26 cellular contexts compared by ENCODE assay signal in the genomic region with DNA sequence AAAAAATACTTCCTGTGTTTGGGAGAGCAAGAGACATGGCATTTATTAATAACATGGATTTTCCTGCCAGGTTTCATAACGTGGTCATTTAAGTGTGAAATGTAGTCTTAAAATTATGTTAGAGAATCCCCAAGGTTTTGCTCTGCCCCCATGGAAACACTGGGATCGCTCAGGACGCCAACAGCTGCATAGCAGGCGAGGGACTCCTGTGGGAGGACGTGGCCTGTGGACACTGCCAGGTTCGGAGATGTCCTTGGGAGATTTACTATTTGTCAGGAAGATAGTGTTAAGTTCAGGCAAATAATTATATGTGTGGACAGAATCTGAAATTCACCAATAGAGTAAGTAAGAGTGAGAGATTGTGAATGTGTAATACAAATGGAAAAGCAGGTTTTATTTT. TPM values are rescaled to one million over a fixed set of nuclear protein-coding genes. Genes with fewer than 3 reads are reported as not detected.
"Had no signal": no experiment of that assay in that cellular context is flagged by ENCODE, and none has a peak within 500 bp of the region (broad histone marks: within the 10 kb centered on the region; RNA-seq: fewer than 3 reads in every experiment).

No MANE protein-coding gene starts in this region.

- ATAC-seq: activated CD8-positive, alpha-beta T cell treated with anti-CD3 and anti-CD28 coated beads, Interleukin-2, amount 10 ng/mL, durations not matched to agents 7 days and 5 days; esophagus mucosa; left lobe of liver; natural killer cell treated with Interleukin-12 subunit alpha and Interleukin-12 subunit beta and Interleukin-15 and Interleukin-18, amount 100 ng/mL, for 72 hours had no signal

- H3K27ac ChIP-seq: neutrophil, pancreas, tibial artery, VCaP had no signal

- H3K27me3 ChIP-seq: pancreas, uterus had no signal

- H3K9me3 ChIP-seq: neutrophil, pancreas, SK-N-SH, tibial artery, uterus had no signal

- H3K9me3 Mint-ChIP-seq: activated naive CD4-positive, alpha-beta T cell treated with anti-CD3 and anti-CD28 coated beads, Interleukin-2, amount 50 U/mL, for 24 hours; memory B cell; natural killer cell treated with Interleukin-12 subunit alpha and Interleukin-12 subunit beta and Interleukin-15 and Interleukin-18, amount 100 ng/mL, for 72 hours; T-helper 2 cell treated with Interferon-gamma antibody and Interleukin-4, amounts not matched to agents 5 μg/mL and 100 μg/mL, for 36 hours had no signal

- H3K9ac ChIP-seq: SK-N-SH had no signal

- H3K4me3 Mint-ChIP-seq: activated CD8-positive, alpha-beta T cell treated with anti-CD3 and anti-CD28 coated beads, Interleukin-2, amount 10 ng/mL, durations not matched to agents 7 days and 5 days; activated naive CD4-positive, alpha-beta T cell treated with anti-CD3 and anti-CD28 coated beads, Interleukin-2, amount 50 U/mL, for 24 hours; brain; memory B cell; natural killer cell treated with Interleukin-12 subunit alpha and Interleukin-12 subunit beta and Interleukin-15 and Interleukin-18, amount 100 ng/mL, for 72 hours; T-helper 2 cell treated with Interferon-gamma antibody and Interleukin-4, amounts not matched to agents 5 μg/mL and 100 μg/mL, for 36 hours had no signal

- H3K4me3 ChIP-seq: pancreas, uterus had no signal

- H3K4me1 ChIP-seq: pancreas, tibial artery, uterus had no signal

- H3K36me3 Mint-ChIP-seq: activated naive CD4-positive, alpha-beta T cell treated with anti-CD3 and anti-CD28 coated beads, Interleukin-2, amount 50 U/mL, for 24 hours; brain; memory B cell; natural killer cell treated with Interleukin-12 subunit alpha and Interleukin-12 subunit beta and Interleukin-15 and Interleukin-18, amount 100 ng/mL, for 72 hours had no signal

- H3K4me1 Mint-ChIP-seq: activated naive CD4-positive, alpha-beta T cell treated with anti-CD3 and anti-CD28 coated beads, Interleukin-2, amount 50 U/mL, for 24 hours had no signal

- H3K27ac Mint-ChIP-seq: activated CD8-positive, alpha-beta T cell treated with anti-CD3 and anti-CD28 coated beads, Interleukin-2, amount 10 ng/mL, durations not matched to agents 7 days and 5 days; activated naive CD4-positive, alpha-beta T cell treated with anti-CD3 and anti-CD28 coated beads, Interleukin-2, amount 50 U/mL, for 24 hours; brain; memory B cell; natural killer cell treated with Interleukin-12 subunit alpha and Interleukin-12 subunit beta and Interleukin-15 and Interleukin-18, amount 100 ng/mL, for 72 hours; T-helper 2 cell treated with Interferon-gamma antibody and Interleukin-4, amounts not matched to agents 5 μg/mL and 100 μg/mL, for 36 hours had no signal

- H3K36me3 ChIP-seq: neutrophil, pancreas, tibial artery, uterus had no signal

- DNase-seq: activated CD4-positive, alpha-beta T cell treated with anti-CD3 and anti-CD28 coated beads, Interleukin-2, amount 50 U/mL, for 1 hour; activated CD4-positive, CD25-positive, alpha-beta regulatory T cell treated with anti-CD3 and anti-CD28 coated beads, Interleukin-2, amount 50 U/mL, for 72 hours; activated CD8-positive, alpha-beta T cell treated with anti-CD3 and anti-CD28 coated beads, Interleukin-2, amount 10 ng/mL, durations not matched to agents 7 days and 5 days; activated gamma-delta T cell treated with Interleukin-2 at 50 U/mL for 16 hours; activated T-cell treated with anti-CD3 and anti-CD28 coated beads, Interleukin-2, amount 50 U/mL, for 1 hour; central memory CD4-positive, alpha-beta T cell; effector memory CD4-positive, alpha-beta T cell; pancreas; SK-N-SH; stimulated activated CD4-positive, alpha-beta T cell treated with anti-CD3 and anti-CD28 coated beads, Interleukin-4, amount 100 ng/mL, for 24 hours; stimulated activated naive CD4-positive, alpha-beta T cell treated with Interleukin-2 at 50 U/mL for 16 hours; tibial artery; uterus had no signal

RNA-seq across cellular contexts. Expression of a gene that starts 1.0 kb away (rescaled TPM):
- total RNA-seq: activated CD8-positive, alpha-beta T cell treated with anti-CD3 and anti-CD28 coated beads, Interleukin-2, amount 10 ng/mL, durations not matched to agents 7 days and 5 days; natural killer cell treated with Interleukin-12 subunit alpha and Interleukin-12 subunit beta and Interleukin-15 and Interleukin-18, amount 100 ng/mL, for 72 hours had no signal
- polyA plus RNA-seq: SK-N-SH had no signal

RNA-seq across cellular contexts. Expression of a gene that starts 52.4 kb away (rescaled TPM):
- total RNA-seq: activated CD8-positive, alpha-beta T cell treated with anti-CD3 and anti-CD28 coated beads, Interleukin-2, amount 10 ng/mL, durations not matched to agents 7 days and 5 days; aorta; dermis microvascular lymphatic vessel endothelial cell; endothelial cell of umbilical vein; esophagus mucosa; frontal cortex; left lobe of liver; natural killer cell treated with Interleukin-12 subunit alpha and Interleukin-12 subunit beta and Interleukin-15 and Interleukin-18, amount 100 ng/mL, for 72 hours; uterus had no signal
- polyA plus RNA-seq: endothelial cell of umbilical vein, SK-N-SH had no signal
